In the genomic region with DNA sequence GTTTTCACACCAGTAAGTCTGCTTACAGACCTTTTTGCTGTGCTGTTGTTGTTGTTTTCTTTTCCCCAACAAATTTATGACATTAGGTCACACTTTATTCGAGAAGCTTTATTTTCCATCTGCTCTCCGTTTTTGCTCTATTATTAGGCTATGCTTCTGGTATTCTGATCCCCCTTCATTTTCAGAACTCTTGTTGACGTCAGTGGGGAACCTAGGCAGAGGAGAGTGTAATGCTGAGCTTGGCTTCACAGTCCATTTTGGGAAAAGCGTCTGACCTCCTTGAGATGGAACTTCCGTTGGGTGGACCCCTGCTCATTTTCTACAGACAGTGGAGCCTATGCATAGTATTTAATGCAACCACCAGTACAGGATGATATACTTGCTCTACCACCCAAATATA, we compare ENCODE assay signal across 21 cellular contexts.
DNase-seq lines count a peak whose midpoint lies in the region; ATAC-seq and TF ChIP-seq lines count a peak whose summit lies in the region.
"Had no signal": no experiment of that assay in that cellular context is flagged by ENCODE, and none has a peak within 500 bp of the region (broad histone marks: within the 10 kb centered on the region; RNA-seq: fewer than 3 reads in every experiment).

No MANE protein-coding gene starts in this region.

- H3K27ac ChIP-seq in OCI-LY3 (ENCODE audit: low read length) (peak overlapping the region; percentile 54; the same call in 1 of the 2 replicates), neural progenitor cell (no peak overlapping the region)
- H3K27ac ChIP-seq: RWPE1, testis had no signal

- H3K4me1 ChIP-seq in OCI-LY3 (ENCODE audit: low read length) (peaks cover 52% of the 10 kb centered on the region), neural progenitor cell (no peaks in the 10 kb centered on the region)
- H3K4me1 ChIP-seq: Caco-2, testis had no signal

- H3K9me3 Mint-ChIP-seq in endothelial cell (ENCODE audit: unreplicated experiment), result no peaks in the 10 kb centered on the region
- H3K9me3 Mint-ChIP-seq in neural progenitor cell, result no peaks in the 10 kb centered on the region
- H3K9me3 Mint-ChIP-seq: nephron progenitor cell had no signal

- no peak overlapping the region for H3K9ac ChIP-seq in OCI-LY3 (ENCODE audit: low read length)
- H3K9ac ChIP-seq in neural progenitor cell, result no peak overlapping the region

- peak overlapping the region; percentile 15; the same call in 1 of the 2 replicates for H3K4me3 ChIP-seq in OCI-LY3 (ENCODE audit: low read length)
- no peak overlapping the region for H3K4me3 ChIP-seq in neural progenitor cell
- H3K4me3 ChIP-seq: lung, testis had no signal

- TF ChIP-seq CTCF in OCI-LY3 (IDR thresholded peaks at IDR 0.05; ENCODE audit: low read depth, low read length) (no peak), endothelial cell (IDR thresholded peaks at IDR 0.05; ENCODE audit: unreplicated experiment) (no peak), neural progenitor cell (IDR thresholded peaks at IDR 0.05) (no peak)

- H3K27me3 ChIP-seq in OCI-LY3 (ENCODE audit: low read depth, low read length), result no peaks in the 10 kb centered on the region
- H3K27me3 ChIP-seq in neural progenitor cell, result no peaks in the 10 kb centered on the region
- H3K27me3 ChIP-seq: testis had no signal

- no peaks in the 10 kb centered on the region for H3K79me2 ChIP-seq in OCI-LY3 (ENCODE audit: low read length)
- H3K79me2 ChIP-seq in neural progenitor cell (ENCODE audit: low read depth), result no peaks in the 10 kb centered on the region

- H3K4me1 Mint-ChIP-seq in endothelial cell (ENCODE audit: unreplicated experiment) (no peaks in the 10 kb centered on the region), neural progenitor cell (peaks cover 2% of the 10 kb centered on the region)

- H3K4me2 ChIP-seq in OCI-LY3 (ENCODE audit: low read length), result peak overlapping the region; percentile 65
- H3K4me2 ChIP-seq in neural progenitor cell, result no peak overlapping the region

- ATAC-seq in GM18867 (IDR thresholded peaks at IDR 0.05; ENCODE audit: unreplicated experiment) (peak; percentile 5), HG02759 (IDR thresholded peaks at IDR 0.05; ENCODE audit: unreplicated experiment) (peak; percentile 7)
- ATAC-seq: effector memory CD8-positive, alpha-beta T cell had no signal

- H3K36me3 ChIP-seq in OCI-LY3 (replicated peaks; ENCODE audit: low read depth, low read length), result no peaks in the 10 kb centered on the region
- H3K36me3 ChIP-seq in neural progenitor cell, result no peaks in the 10 kb centered on the region

- H2AFZ ChIP-seq in OCI-LY3 (ENCODE audit: low read depth, low read length), result peak overlapping the region; percentile 40; the same call in 1 of the 2 replicates
- no peak overlapping the region for H2AFZ ChIP-seq in neural progenitor cell (replicated peaks)

- peaks cover 2% of the 10 kb centered on the region for H3K27me3 Mint-ChIP-seq in endothelial cell (ENCODE audit: unreplicated experiment)
- peaks cover 4% of the 10 kb centered on the region for H3K27me3 Mint-ChIP-seq in neural progenitor cell (ENCODE audit: insufficient read depth, low read depth)
- H3K27me3 Mint-ChIP-seq: effector memory CD8-positive, alpha-beta T cell; progenitor cell of endocrine pancreas had no signal

- H3K4me3 Mint-ChIP-seq in endothelial cell (ENCODE audit: unreplicated experiment), result no peak overlapping the region
- H3K4me3 Mint-ChIP-seq in neural progenitor cell, result no peak overlapping the region
- H3K4me3 Mint-ChIP-seq: effector memory CD8-positive, alpha-beta T cell; nephron progenitor cell had no signal

- no peaks in the 10 kb centered on the region for H3K36me3 Mint-ChIP-seq in endothelial cell (ENCODE audit: low read depth, unreplicated experiment)
- no peaks in the 10 kb centered on the region for H3K36me3 Mint-ChIP-seq in neural progenitor cell

- DNase-seq in pons (ENCODE audit: low spot score) (peak; percentile 52), endothelial cell (ENCODE audit: low spot score) (no peak), NCI-H748 treated with DMSO at 0.1 percent for 48 hours (lab: John Stamatoyannopoulos, UW) (no peak), neural progenitor cell (ENCODE audit: low spot score) (no peak), SK-N-DZ (ENCODE audit: low spot score) (no peak)
- DNase-seq: activated naive CD4-positive, alpha-beta T cell treated with Interleukin-2 at 50 U/mL for 16 hours; Caco-2; cerebellar nuclear complex; effector memory CD8-positive, alpha-beta T cell; H7; NCI-H1436 treated with DMSO at 0.1 percent for 48 hours; nephron progenitor cell; small intestine; stimulated activated CD8-positive, alpha-beta memory T cell treated with anti-CD3 and anti-CD28 coated beads, Interleukin-4, amount 100 ng/mL, for 48 hours; testis had no signal

- H3K9me3 ChIP-seq in OCI-LY3 (ENCODE audit: insufficient read depth, low read length) (no peaks in the 10 kb centered on the region), neural progenitor cell (ENCODE audit: low read depth) (no peaks in the 10 kb centered on the region)
- H3K9me3 ChIP-seq: Caco-2, testis had no signal

- H3K27ac Mint-ChIP-seq in endothelial cell (ENCODE audit: unreplicated experiment) (no peak overlapping the region), neural progenitor cell (no peak overlapping the region)
- H3K27ac Mint-ChIP-seq: effector memory CD8-positive, alpha-beta T cell; nephron progenitor cell; progenitor cell of endocrine pancreas had no signal

- no peaks in the 10 kb centered on the region for H3F3A ChIP-seq in neural progenitor cell (ENCODE audit: low read depth)

- no peaks in the 10 kb centered on the region for H4K20me1 ChIP-seq in OCI-LY3 (ENCODE audit: insufficient read depth, low read length)
- H4K20me1 ChIP-seq in neural progenitor cell (ENCODE audit: low read depth), result no peaks in the 10 kb centered on the region
